ENCODE assay signal across 19 cellular contexts in the genomic region with DNA sequence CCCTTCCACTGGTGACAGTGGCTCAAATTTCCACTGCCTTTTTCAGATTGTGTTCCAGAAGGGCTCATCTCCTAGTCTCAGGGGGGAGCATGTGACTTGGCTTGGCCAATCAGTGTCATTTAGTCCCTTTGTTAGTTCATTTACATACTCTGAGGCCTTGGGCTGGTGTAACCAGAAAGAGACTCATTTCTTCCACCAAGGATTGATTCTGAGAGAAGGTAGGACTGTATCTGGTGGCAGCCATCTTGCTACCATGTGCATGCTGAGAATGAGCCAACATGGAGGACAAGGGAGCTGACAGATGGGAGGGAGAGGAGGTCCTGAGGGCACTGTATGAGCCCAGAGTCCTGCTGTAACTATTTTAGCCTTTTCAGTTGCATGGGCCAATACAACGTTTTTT.
DNase-seq lines count a peak whose midpoint lies in the region; ATAC-seq and TF ChIP-seq lines count a peak whose summit lies in the region.
"Had no signal": no experiment of that assay in that cellular context is flagged by ENCODE, and none has a peak within 500 bp of the region (broad histone marks: within the 10 kb centered on the region; RNA-seq: fewer than 3 reads in every experiment).

No MANE protein-coding gene starts in this region.

- H3K9me3 Mint-ChIP-seq in activated naive CD4-positive, alpha-beta T cell treated with anti-CD3 and anti-CD28 coated beads, Interleukin-2, amount 50 U/mL, for 24 hours = no peaks in the 10 kb centered on the region
- no peaks in the 10 kb centered on the region for H3K9me3 Mint-ChIP-seq in activated naive CD4-positive, alpha-beta T cell treated with anti-CD3 and anti-CD28 coated beads, Interleukin-2, amount 10 ng/mL, durations not matched to agents 7 days and 5 days
- H3K9me3 Mint-ChIP-seq in glutamatergic neuron (ENCODE audit: unreplicated experiment) = no peaks in the 10 kb centered on the region
- peaks cover 3% of the 10 kb centered on the region for H3K9me3 Mint-ChIP-seq in activated naive CD8-positive, alpha-beta T cell treated with anti-CD3 and anti-CD28 coated beads, Interleukin-2, amount 50 U/mL, for 24 hours
- H3K9me3 Mint-ChIP-seq: H9 had no signal

- H3K27ac ChIP-seq in OCI-LY3 (ENCODE audit: low read length) = no peak overlapping the region
- H3K27ac ChIP-seq: SJCRH30 had no signal

- no peaks in the 10 kb centered on the region for H3K27me3 Mint-ChIP-seq in activated naive CD4-positive, alpha-beta T cell treated with anti-CD3 and anti-CD28 coated beads, Interleukin-2, amount 50 U/mL, for 24 hours
- no peaks in the 10 kb centered on the region for H3K27me3 Mint-ChIP-seq in activated naive CD4-positive, alpha-beta T cell treated with anti-CD3 and anti-CD28 coated beads, Interleukin-2, amount 10 ng/mL, durations not matched to agents 7 days and 5 days
- H3K27me3 Mint-ChIP-seq in glutamatergic neuron (ENCODE audit: unreplicated experiment) = peaks cover 1% of the 10 kb centered on the region
- no peaks in the 10 kb centered on the region for H3K27me3 Mint-ChIP-seq in activated naive CD8-positive, alpha-beta T cell treated with anti-CD3 and anti-CD28 coated beads, Interleukin-2, amount 50 U/mL, for 24 hours

- H3K36me3 ChIP-seq in OCI-LY3 (replicated peaks; ENCODE audit: low read depth, low read length) = no peaks in the 10 kb centered on the region
- H3K36me3 ChIP-seq: SJCRH30 had no signal

- H3K4me1 ChIP-seq in OCI-LY3 (ENCODE audit: low read length) = peaks cover 11% of the 10 kb centered on the region
- H3K4me1 ChIP-seq: SJCRH30 had no signal

- CTCF ChIA-PET in activated naive CD4-positive, alpha-beta T cell treated with anti-CD3 and anti-CD28 coated beads, Interleukin-2, amount 10 ng/mL, durations not matched to agents 7 days and 5 days (lab: Charles Lee) = no interaction called here

- H3K79me2 ChIP-seq in OCI-LY3 (ENCODE audit: low read length) = no peaks in the 10 kb centered on the region

- no peaks in the 10 kb centered on the region for H4K20me1 ChIP-seq in OCI-LY3 (ENCODE audit: insufficient read depth, low read length)

- DNase-seq in activated naive CD4-positive, alpha-beta T cell treated with anti-CD3 and anti-CD28 coated beads, Interleukin-2, amount 10 ng/mL, durations not matched to agents 7 days and 5 days = no peak
- no peak for DNase-seq in glutamatergic neuron
- DNase-seq in activated naive CD8-positive, alpha-beta T cell treated with anti-CD3 and anti-CD28 coated beads, Interleukin-2, amount 50 U/mL, for 24 hours = no peak
- no peak for DNase-seq in cerebellar cortex (ENCODE audit: low spot score)
- DNase-seq: EL, GDM1, H9, Kasumi-1, MV-4-11, NCI-H2029, NCI-H446, NCI-H526 had no signal

- H3K4me2 ChIP-seq in OCI-LY3 (ENCODE audit: low read length) = no peak overlapping the region

- no peak overlapping the region for H3K9ac ChIP-seq in OCI-LY3 (ENCODE audit: low read length)

- no peak for TF ChIP-seq CTCF in OCI-LY3 (IDR thresholded peaks at IDR 0.05; ENCODE audit: low read depth, low read length)
- TF ChIP-seq CTCF in glutamatergic neuron (IDR thresholded peaks at IDR 0.05; ENCODE audit: partially characterized antibody, unreplicated experiment) = no peak

- H3K27ac Mint-ChIP-seq in activated naive CD4-positive, alpha-beta T cell treated with anti-CD3 and anti-CD28 coated beads, Interleukin-2, amount 50 U/mL, for 24 hours = peak overlapping the region; percentile 71
- no peak overlapping the region for H3K27ac Mint-ChIP-seq in activated naive CD4-positive, alpha-beta T cell treated with anti-CD3 and anti-CD28 coated beads, Interleukin-2, amount 10 ng/mL, durations not matched to agents 7 days and 5 days
- H3K27ac Mint-ChIP-seq in glutamatergic neuron (ENCODE audit: unreplicated experiment) = peak overlapping the region; percentile 10
- no peak overlapping the region for H3K27ac Mint-ChIP-seq in activated naive CD8-positive, alpha-beta T cell treated with anti-CD3 and anti-CD28 coated beads, Interleukin-2, amount 50 U/mL, for 24 hours
- H3K27ac Mint-ChIP-seq: H9 had no signal

- no peak for ATAC-seq in HG02973 (IDR thresholded peaks at IDR 0.05; ENCODE audit: unreplicated experiment)
- no peak for ATAC-seq in activated naive CD8-positive, alpha-beta T cell treated with anti-CD3 and anti-CD28 coated beads, Interleukin-2, amount 50 U/mL, for 24 hours
- ATAC-seq: K562, Right ventricle myocardium inferior, SK-N-SH treated with all-trans-retinoic acid at 6 μM for 48 hours had no signal

- no peak overlapping the region for H3K4me3 ChIP-seq in OCI-LY3 (ENCODE audit: low read length)
- H3K4me3 ChIP-seq: K562, SJCRH30 had no signal

- no peaks in the 10 kb centered on the region for H3K4me1 Mint-ChIP-seq in activated naive CD4-positive, alpha-beta T cell treated with anti-CD3 and anti-CD28 coated beads, Interleukin-2, amount 50 U/mL, for 24 hours
- no peaks in the 10 kb centered on the region for H3K4me1 Mint-ChIP-seq in activated naive CD4-positive, alpha-beta T cell treated with anti-CD3 and anti-CD28 coated beads, Interleukin-2, amount 10 ng/mL, durations not matched to agents 7 days and 5 days
- H3K4me1 Mint-ChIP-seq in glutamatergic neuron (ENCODE audit: low read depth, unreplicated experiment) = peaks cover 17% of the 10 kb centered on the region
- no peaks in the 10 kb centered on the region for H3K4me1 Mint-ChIP-seq in activated naive CD8-positive, alpha-beta T cell treated with anti-CD3 and anti-CD28 coated beads, Interleukin-2, amount 50 U/mL, for 24 hours
- H3K4me1 Mint-ChIP-seq: H9 had no signal

- no peaks in the 10 kb centered on the region for H3K36me3 Mint-ChIP-seq in activated naive CD4-positive, alpha-beta T cell treated with anti-CD3 and anti-CD28 coated beads, Interleukin-2, amount 50 U/mL, for 24 hours
- no peaks in the 10 kb centered on the region for H3K36me3 Mint-ChIP-seq in activated naive CD4-positive, alpha-beta T cell treated with anti-CD3 and anti-CD28 coated beads, Interleukin-2, amount 10 ng/mL, durations not matched to agents 7 days and 5 days
- peaks cover 7% of the 10 kb centered on the region for H3K36me3 Mint-ChIP-seq in glutamatergic neuron (ENCODE audit: unreplicated experiment)
- no peaks in the 10 kb centered on the region for H3K36me3 Mint-ChIP-seq in activated naive CD8-positive, alpha-beta T cell treated with anti-CD3 and anti-CD28 coated beads, Interleukin-2, amount 50 U/mL, for 24 hours (ENCODE audit: low read depth)

- no peaks in the 10 kb centered on the region for H3K27me3 ChIP-seq in OCI-LY3 (ENCODE audit: low read depth, low read length)

- H3K9me3 ChIP-seq in OCI-LY3 (ENCODE audit: insufficient read depth, low read length) = no peaks in the 10 kb centered on the region
- H3K9me3 ChIP-seq: SJCRH30 had no signal

- H3K4me3 Mint-ChIP-seq in activated naive CD4-positive, alpha-beta T cell treated with anti-CD3 and anti-CD28 coated beads, Interleukin-2, amount 50 U/mL, for 24 hours = no peak overlapping the region
- H3K4me3 Mint-ChIP-seq in activated naive CD4-positive, alpha-beta T cell treated with anti-CD3 and anti-CD28 coated beads, Interleukin-2, amount 10 ng/mL, durations not matched to agents 7 days and 5 days = no peak overlapping the region
- H3K4me3 Mint-ChIP-seq in glutamatergic neuron (ENCODE audit: unreplicated experiment) = no peak overlapping the region
- H3K4me3 Mint-ChIP-seq in activated naive CD8-positive, alpha-beta T cell treated with anti-CD3 and anti-CD28 coated beads, Interleukin-2, amount 50 U/mL, for 24 hours = no peak overlapping the region
- H3K4me3 Mint-ChIP-seq: H9 had no signal

- peak overlapping the region; percentile 46; the same call in 1 of the 2 replicates for H2AFZ ChIP-seq in OCI-LY3 (ENCODE audit: low read depth, low read length)

Comparison
In these comparisons a context has a peak if more than half of its experiments do, and no peak if none do; other contexts are left out.
1. H3K27ac Mint-ChIP-seq: peak in activated naive CD4-positive, alpha-beta T cell treated with anti-CD3 and anti-CD28 coated beads, Interleukin-2, amount 50 U/mL, for 24 hours (single experiment) and glutamatergic neuron (single experiment); none in activated naive CD4-positive, alpha-beta T cell treated with anti-CD3 and anti-CD28 coated beads, Interleukin-2, amount 10 ng/mL, durations not matched to agents 7 days and 5 days (single experiment) and activated naive CD8-positive, alpha-beta T cell treated with anti-CD3 and anti-CD28 coated beads, Interleukin-2, amount 50 U/mL, for 24 hours (single experiment).